Comparison of ENCODE assay signal across 1 cellular context in genomic region chr4:158721680-158722079, GRCh38.
A peak's percentile ranks its signal among the peaks of the same experiment; 100 is the strongest.
TF ChIP-seq lines count a peak whose summit lies in the region.

No MANE protein-coding gene starts in this region.

TF ChIP-seq in HEK293, 187 proteins besides CTCF, POLR2A, EP300 and RAD21 (continued from another document):
- TF ChIP-seq ZNF148 (tag by site-specific recombination; IDR thresholded peaks at IDR 0.05; ENCODE audit: borderline replicate concordance), result no peak
- TF ChIP-seq ZNF580 (tag by site-specific recombination; IDR thresholded peaks at IDR 0.05), result 0 out of 2 replicates have a peak, but pooled peaks have one; percentile 16
- 0 out of 2 replicates have a peak, but pooled peaks have one; percentile 25 for TF ChIP-seq ZFP3 (tag by site-specific recombination; IDR thresholded peaks at IDR 0.05; ENCODE audit: low read depth)
